In the genomic region with DNA sequence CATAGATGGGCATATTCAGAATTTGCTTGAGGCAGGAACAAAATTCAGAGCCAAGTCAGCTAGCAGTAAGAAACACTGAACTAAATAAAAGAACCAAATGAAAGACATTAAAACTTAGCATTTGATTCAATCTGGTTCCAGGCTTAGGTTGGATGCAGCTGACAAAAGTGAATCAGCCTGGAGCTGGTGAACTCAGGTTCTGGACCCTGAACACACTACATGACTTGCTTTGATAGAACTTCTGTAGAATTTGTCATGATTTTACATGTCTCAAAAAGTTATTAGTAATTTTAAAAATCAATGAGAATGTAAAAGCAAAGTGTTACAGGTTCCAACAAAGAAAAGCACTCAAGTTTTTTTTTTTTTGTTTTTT, we compare ENCODE assay signal across 7 cellular contexts.
DNase-seq lines count a peak whose midpoint lies in the region; ATAC-seq, FAIRE-seq and TF ChIP-seq lines count a peak whose summit lies in the region.
"Not testable (repeated sequence)": the region's sequence is repeated elsewhere in the genome, so short reads cannot be mapped to it uniquely, and the experiment has no call there.

No MANE protein-coding gene starts in this region.

- not testable (repeated sequence) for H3K9me3 ChIP-seq in GM23248 (ENCODE audit: low read depth); Panc1 (ENCODE audit: control insufficient read depth, insufficient read depth, low read depth, low read length); K562 (replicated peaks; ENCODE audit: control insufficient read depth, insufficient read depth, low read depth, low read length)

- not testable (repeated sequence) for H3K36me3 Mint-ChIP-seq in activated CD4-positive, alpha-beta T cell treated with anti-CD3 and anti-CD28 coated beads for 36 hours (ENCODE audit: low read depth); stimulated activated effector memory CD8-positive, alpha-beta T cell treated with anti-CD3 and anti-CD28 coated beads, Interleukin-12 subunit alpha, Interleukin-12 subunit beta, amount 100 ng/mL, for 72 hours

- not testable (repeated sequence) for H3K4me1 Mint-ChIP-seq in activated CD4-positive, alpha-beta T cell treated with anti-CD3 and anti-CD28 coated beads for 36 hours; stimulated activated effector memory CD8-positive, alpha-beta T cell treated with anti-CD3 and anti-CD28 coated beads, Interleukin-12 subunit alpha, Interleukin-12 subunit beta, amount 100 ng/mL, for 72 hours

- not testable (repeated sequence) for TF ChIP-seq EP300 in K562 (IDR thresholded peaks at IDR 0.05; ENCODE audit: low read length)

- not testable (repeated sequence) for H3F3A ChIP-seq in GM23248 (ENCODE audit: insufficient read depth)

- in situ Hi-C loops in GM23248 (cut with MboI); Panc1 (cut with HindIII; ENCODE audit: low pct_unique_long_range_greater_than_20kb, low sequenced_read_pairs); K562 (cut with MboI): not testable (repeated sequence)

- TF ChIP-seq POLR2A in K562 (conservative IDR thresholded peaks at IDR 0.05): not testable (repeated sequence)

- H3K4me3 Mint-ChIP-seq in activated CD4-positive, alpha-beta T cell treated with anti-CD3 and anti-CD28 coated beads for 36 hours; stimulated activated effector memory CD8-positive, alpha-beta T cell treated with anti-CD3 and anti-CD28 coated beads, Interleukin-12 subunit alpha, Interleukin-12 subunit beta, amount 100 ng/mL, for 72 hours: not testable (repeated sequence)

- not testable (repeated sequence) for H3K9ac ChIP-seq in GM23248; K562 (ENCODE audit: insufficient read depth in 1 of 2, low read depth in 2 of 2, low read length in 2 of 2)

- H4K20me1 ChIP-seq in GM23248 (ENCODE audit: insufficient read depth); K562 (replicated peaks; ENCODE audit: control insufficient read depth, insufficient read depth, low read length): not testable (repeated sequence)

- ATAC-seq in GM18867 (IDR thresholded peaks at IDR 0.05; ENCODE audit: unreplicated experiment) (peak; percentile 3), HG03439 (IDR thresholded peaks at IDR 0.05; ENCODE audit: unreplicated experiment) (peak; percentile 24), Panc1 (peak; percentile 70)
- peak; percentile 17 for ATAC-seq in activated CD4-positive, alpha-beta T cell treated with anti-CD3 and anti-CD28 coated beads for 36 hours
- ATAC-seq in K562: not testable (repeated sequence)
- ATAC-seq in stimulated activated effector memory CD8-positive, alpha-beta T cell treated with anti-CD3 and anti-CD28 coated beads, Interleukin-12 subunit alpha, Interleukin-12 subunit beta, amount 100 ng/mL, for 72 hours: peak; percentile 38

- not testable (repeated sequence) for H3K4me3 ChIP-seq in GM23248; Panc1 (ENCODE audit: low read depth in 2 of 2, low read length in 2 of 2); K562

- not testable (repeated sequence) for BruUV-seq in Panc1 (replicated peaks; lab: Mats Ljungman, UMichigan); K562 (replicated peaks; lab: Mats Ljungman, UMichigan)

- not testable (repeated sequence) for H3K9me3 Mint-ChIP-seq in activated CD4-positive, alpha-beta T cell treated with anti-CD3 and anti-CD28 coated beads for 36 hours (ENCODE audit: low read depth); stimulated activated effector memory CD8-positive, alpha-beta T cell treated with anti-CD3 and anti-CD28 coated beads, Interleukin-12 subunit alpha, Interleukin-12 subunit beta, amount 100 ng/mL, for 72 hours

- not testable (repeated sequence) for H2AFZ ChIP-seq in GM23248; K562 (ENCODE audit: low read depth, low read length)

- not testable (repeated sequence) for H3K36me3 ChIP-seq in GM23248 (ENCODE audit: low read depth); Panc1 (ENCODE audit: control insufficient read depth, insufficient read depth, low read length); K562 (ENCODE audit: control insufficient read depth, insufficient read depth, low read length)

- FAIRE-seq in K562 (lab: Jason Lieb, UNC): peak; percentile 61

- not testable (repeated sequence) for H3K4me2 ChIP-seq in GM23248 (ENCODE audit: unreplicated experiment); K562 (ENCODE audit: insufficient read depth, low read length)

- H3K27ac ChIP-seq in GM23248: 0 out of 2 replicates have a peak overlapping the region, but pooled peaks have one; percentile 27
- H3K27ac ChIP-seq in Panc1 (ENCODE audit: low read length); K562 (ENCODE audit: extremely low read depth, low read depth, low read length): not testable (repeated sequence)

- H3K27me3 Mint-ChIP-seq in activated CD4-positive, alpha-beta T cell treated with anti-CD3 and anti-CD28 coated beads for 36 hours: not testable (repeated sequence)

- not testable (repeated sequence) for H3K27me3 ChIP-seq in GM23248 (replicated peaks; ENCODE audit: insufficient read depth); Panc1 (ENCODE audit: control insufficient read depth, insufficient read depth, low read length); K562 (ENCODE audit: control insufficient read depth in 2 of 2, insufficient read depth in 2 of 2, low read length in 2 of 2)

- DNase-seq in GM23248; Panc1 (ENCODE audit: low read depth, low spot score); activated CD4-positive, alpha-beta T cell treated with anti-CD3 and anti-CD28 coated beads for 36 hours; K562 (ENCODE audit: extremely low read depth in 1 of 4, low spot score in 3 of 4); stimulated activated effector memory CD8-positive, alpha-beta T cell treated with anti-CD3 and anti-CD28 coated beads, Interleukin-12 subunit alpha, Interleukin-12 subunit beta, amount 100 ng/mL, for 72 hours (ENCODE audit: low spot score in 2 of 2): not testable (repeated sequence)

- not testable (repeated sequence) for TF ChIP-seq RAD21 in K562 (CRISPR knock-in tag; conservative IDR thresholded peaks at IDR 0.05 in 1 of 2, IDR thresholded peaks at IDR 0.05 in 1 of 2)

- not testable (repeated sequence) for H3K9me1 ChIP-seq in K562 (ENCODE audit: control insufficient read depth, insufficient read depth, low read length)

- H3K27ac Mint-ChIP-seq in activated CD4-positive, alpha-beta T cell treated with anti-CD3 and anti-CD28 coated beads for 36 hours; stimulated activated effector memory CD8-positive, alpha-beta T cell treated with anti-CD3 and anti-CD28 coated beads, Interleukin-12 subunit alpha, Interleukin-12 subunit beta, amount 100 ng/mL, for 72 hours: not testable (repeated sequence)

- not testable (repeated sequence) for H3K79me2 ChIP-seq in GM23248 (ENCODE audit: insufficient read depth); K562 (ENCODE audit: control insufficient read depth, insufficient read depth, low read length)

- intact Hi-C loops in Panc1 (cut with micrococcal nuclease; ENCODE audit: unreplicated experiment); activated CD4-positive, alpha-beta T cell treated with anti-CD3 and anti-CD28 coated beads for 36 hours (cut with DNase I, micrococcal nuclease); K562 (cut with micrococcal nuclease): not testable (repeated sequence)

- H3K4me1 ChIP-seq in GM23248 (ENCODE audit: insufficient read depth); Panc1 (ENCODE audit: control insufficient read depth, insufficient read depth, low read length); K562 (replicated peaks in 1 of 2; ENCODE audit: control insufficient read depth in 2 of 2, insufficient read depth in 2 of 2, low read length in 2 of 2): not testable (repeated sequence)

- not testable (repeated sequence) for TF ChIP-seq CTCF in Panc1 (IDR thresholded peaks at IDR 0.05); K562 (IDR thresholded peaks at IDR 0.05 in 2 of 3, conservative IDR thresholded peaks at IDR 0.05 in 1 of 3; ENCODE audit: insufficient read depth in 2 of 3, low read depth in 1 of 3, low read length in 3 of 3)

- H3K9me2 ChIP-seq in GM23248 (ENCODE audit: insufficient read depth): not testable (repeated sequence)

- POLR2A ChIA-PET in Panc1 (lab: Charles Lee); activated CD4-positive, alpha-beta T cell treated with anti-CD3 and anti-CD28 coated beads for 36 hours (lab: Charles Lee); K562 (lab: Yijun Ruan, JAX): not testable (repeated sequence)

- CTCF ChIA-PET in Panc1 (lab: Charles Lee); activated CD4-positive, alpha-beta T cell treated with anti-CD3 and anti-CD28 coated beads for 36 hours (lab: Charles Lee); K562 (lab: Yijun Ruan, JAX; ENCODE audit: low intra/inter-chr PET ratio): not testable (repeated sequence)
